1 cellular context compared by ENCODE assay signal in genomic region chr4:87092389-87093141, GRCh38.
TF ChIP-seq lines count a peak whose summit lies in the region.

No MANE protein-coding gene starts in this region.

TF ChIP-seq in K562, 482 proteins besides CTCF, POLR2A, EP300 and RAD21 (continued from another document and continues in another):
- TF ChIP-seq ZBTB34 (CRISPR knock-in tag; IDR thresholded peaks at IDR 0.05) (no peak), RBM39 (optimal IDR thresholded peaks at IDR 0.05; ENCODE audit: low read depth, low read length) (no peak), FOXK2 (conservative IDR thresholded peaks at IDR 0.05 in 1 of 2, IDR thresholded peaks at IDR 0.05 in 1 of 2; ENCODE audit: low read depth in 2 of 2) (no peak), MXI1 (IDR thresholded peaks at IDR 0.05; ENCODE audit: low read depth, low read length) (no peak), E2F4 (CRISPR knock-in tag; IDR thresholded peaks at IDR 0.05; ENCODE audit: low read depth) (no peak), TEAD4 (IDR thresholded peaks at IDR 0.05; ENCODE audit: low read length) (peak; percentile 57), TEAD4 (CRISPR knock-in tag; IDR thresholded peaks at IDR 0.05; ENCODE audit: borderline replicate concordance) (no peak), SMARCB1 (IDR thresholded peaks at IDR 0.05; ENCODE audit: insufficient read length, low read depth) (peak; percentile 53), KDM1A (IDR thresholded peaks at IDR 0.05) (0 out of 4 replicates have a peak, but pooled peaks of 1 of the 2 experiments have one; percentile 6), ZNF785 (CRISPR knock-in tag; IDR thresholded peaks at IDR 0.05) (no peak), SLC30A9 (CRISPR knock-in tag; IDR thresholded peaks at IDR 0.05) (no peak), ARID3B (CRISPR knock-in tag; IDR thresholded peaks at IDR 0.05; ENCODE audit: borderline replicate concordance) (no peak), PHB2 (IDR thresholded peaks at IDR 0.05; ENCODE audit: low read depth) (no peak), EHMT2 (IDR thresholded peaks at IDR 0.05) (no peak), CTCFL (IDR thresholded peaks at IDR 0.05; ENCODE audit: borderline replicate concordance, insufficient read depth, low read depth, low read length, poor library complexity, severe bottlenecking) (no peak), ZBTB5 (IDR thresholded peaks at IDR 0.05) (no peak), OTX1 (CRISPR knock-in tag; IDR thresholded peaks at IDR 0.05) (no peak), MAX (CRISPR knock-in tag; IDR thresholded peaks at IDR 0.05) (no peak), PHTF2 (CRISPR knock-in tag; IDR thresholded peaks at IDR 0.05) (no peak), CREB3L1 (IDR thresholded peaks at IDR 0.05; ENCODE audit: borderline replicate concordance, low read depth) (no peak), EGR1 (conservative IDR thresholded peaks at IDR 0.05) (peak; percentile 88), ZNF175 (CRISPR knock-in tag; IDR thresholded peaks at IDR 0.05; ENCODE audit: low read depth) (no peak), FOSL1 (tag; conservative IDR thresholded peaks at IDR 0.05) (no peak), NBN (IDR thresholded peaks at IDR 0.05; ENCODE audit: low read depth) (no peak), CBX5 (IDR thresholded peaks at IDR 0.05; ENCODE audit: borderline replicate concordance, low read depth) (no peak), ERF (CRISPR knock-in tag; IDR thresholded peaks at IDR 0.05) (no peak), ZNF436 (CRISPR knock-in tag; IDR thresholded peaks at IDR 0.05) (no peak), CBX8 (IDR thresholded peaks at IDR 0.05; ENCODE audit: borderline replicate concordance, extremely low read depth, low read depth, low read length, poor library complexity, severe bottlenecking) (no peak), CBFA2T2 (conservative IDR thresholded peaks at IDR 0.05) (peak; percentile 41), ZNF696 (CRISPR knock-in tag; conservative IDR thresholded peaks at IDR 0.05) (no peak), BCLAF1 (IDR thresholded peaks at IDR 0.05; ENCODE audit: borderline replicate concordance in 1 of 2, control insufficient read depth in 1 of 2, low read depth in 2 of 2, low read length in 1 of 2) (no peak), PHB (CRISPR knock-in tag; IDR thresholded peaks at IDR 0.05) (no peak), MAFK (IDR thresholded peaks at IDR 0.05; ENCODE audit: low read length) (0 out of 2 replicates have a peak, but pooled peaks have one; percentile 6), GTF3C2 (IDR thresholded peaks at IDR 0.05; ENCODE audit: borderline replicate concordance, extremely low read depth, insufficient read length) (no peak), NFE2 (IDR thresholded peaks at IDR 0.05; ENCODE audit: low read depth) (peak; percentile 29; the same call in 1 of the 2 replicates), THAP7 (CRISPR knock-in tag; IDR thresholded peaks at IDR 0.05) (no peak), STAG1 (CRISPR knock-in tag; IDR thresholded peaks at IDR 0.05; ENCODE audit: borderline replicate concordance) (no peak), ETS2 (tag; IDR thresholded peaks at IDR 0.05; ENCODE audit: borderline replicate concordance, poor library complexity, severe bottlenecking) (no peak), CC2D1A (IDR thresholded peaks at IDR 0.05) (no peak), ELK1 (CRISPR knock-in tag; IDR thresholded peaks at IDR 0.05) (no peak), KAT8 (IDR thresholded peaks at IDR 0.05; ENCODE audit: low read depth) (no peak), ZFPM2 (CRISPR knock-in tag; IDR thresholded peaks at IDR 0.05) (no peak), SRSF3 (IDR thresholded peaks at IDR 0.05; ENCODE audit: insufficient read depth, low read length) (no peak), KDM4B (IDR thresholded peaks at IDR 0.05; ENCODE audit: borderline replicate concordance in 2 of 2, low read depth in 1 of 2) (no peak), ETV5 (CRISPR knock-in tag; IDR thresholded peaks at IDR 0.05; ENCODE audit: low read depth) (no peak), SMARCC2 (IDR thresholded peaks at IDR 0.05; ENCODE audit: low read depth) (no peak), HDGF (IDR thresholded peaks at IDR 0.05) (no peak), ZNF780A (CRISPR knock-in tag; IDR thresholded peaks at IDR 0.05) (no peak), TARDBP (IDR thresholded peaks at IDR 0.05) (no peak), TRIM24 (IDR thresholded peaks at IDR 0.05) (no peak), DMBX1 (CRISPR knock-in tag; IDR thresholded peaks at IDR 0.05; ENCODE audit: borderline replicate concordance) (no peak), HSF4 (CRISPR knock-in tag; IDR thresholded peaks at IDR 0.05; ENCODE audit: borderline replicate concordance) (no peak), ZNF354B (CRISPR knock-in tag; IDR thresholded peaks at IDR 0.05) (no peak)
